In genomic region chr4:74073358-74073757, GRCh38 we compare ENCODE assay signal across 26 cellular contexts. TPM values are rescaled to one million over a fixed set of nuclear protein-coding genes. Genes with fewer than 3 reads are reported as not detected.
"Had no signal": no experiment of that assay in that cellular context is flagged by ENCODE, and none has a peak within 500 bp of the region (broad histone marks: within the 10 kb centered on the region; RNA-seq: fewer than 3 reads in every experiment).

No MANE protein-coding gene starts in this region.

- H3K4me3 Mint-ChIP-seq: dendritic cell treated with granulocyte-macrophage colony-stimulating factor and Interleukin-4, amounts not matched to agents 40 ng/mL and 50 ng/mL, for 4 days; effector memory CD8-positive, alpha-beta T cell; endodermal cell; mesothelial cell of epicardium; naive thymus-derived CD4-positive, alpha-beta T cell had no signal

- FAIRE-seq: endometrium, islet of Langerhans, keratinocyte had no signal

- H3K4me1 ChIP-seq: colonic mucosa, esophagus squamous epithelium, gastrocnemius medialis, heart right ventricle, left lung, lower lobe of right lung had no signal

- ATAC-seq: effector memory CD8-positive, alpha-beta T cell; gastrocnemius medialis; heart right ventricle; left cardiac atrium; left lung; left ventricle myocardium superior; lower lobe of right lung; naive thymus-derived CD4-positive, alpha-beta T cell had no signal

- H3K27ac ChIP-seq: colonic mucosa, epithelial cell of prostate, esophagus squamous epithelium, gastrocnemius medialis, heart right ventricle, left lung, lower lobe of right lung had no signal

- H3K27ac Mint-ChIP-seq: dendritic cell treated with granulocyte-macrophage colony-stimulating factor and Interleukin-4, amounts not matched to agents 40 ng/mL and 50 ng/mL, for 4 days; effector memory CD8-positive, alpha-beta T cell; endodermal cell; mesothelial cell of epicardium; naive thymus-derived CD4-positive, alpha-beta T cell had no signal

- H3K4me1 Mint-ChIP-seq: endodermal cell; mesothelial cell of epicardium; naive thymus-derived CD4-positive, alpha-beta T cell had no signal

- H3K36me3 Mint-ChIP-seq: mesothelial cell of epicardium; naive thymus-derived CD4-positive, alpha-beta T cell had no signal

- H3K9me3 ChIP-seq: colonic mucosa, gastrocnemius medialis, left lung, lower lobe of right lung had no signal

- DNase-seq: colonic mucosa; cortex of kidney; effector CD8-positive, alpha-beta T cell; effector memory CD8-positive, alpha-beta T cell; endodermal cell; erythroblast; esophagus squamous epithelium; foreskin fibroblast; foreskin melanocyte; gastrocnemius medialis; glutamatergic neuron; head of caudate nucleus; heart right ventricle; hippocampal formation; left cardiac atrium; left lung; left ventricle myocardium superior; lower lobe of right lung; mesenchymal stem cell; naive thymus-derived CD4-positive, alpha-beta T cell had no signal

- H3K27me3 ChIP-seq: colonic mucosa, esophagus squamous epithelium, gastrocnemius medialis, heart right ventricle, left lung had no signal

- H3K27me3 Mint-ChIP-seq: dendritic cell treated with granulocyte-macrophage colony-stimulating factor and Interleukin-4, amounts not matched to agents 40 ng/mL and 50 ng/mL, for 4 days had no signal

- H3K4me3 ChIP-seq: colonic mucosa, esophagus squamous epithelium, gastrocnemius medialis, heart right ventricle, left lung, lower lobe of right lung had no signal

- H3K9me3 Mint-ChIP-seq: dendritic cell treated with granulocyte-macrophage colony-stimulating factor and Interleukin-4, amounts not matched to agents 40 ng/mL and 50 ng/mL, for 4 days; naive thymus-derived CD4-positive, alpha-beta T cell had no signal

- H3K36me3 ChIP-seq: colonic mucosa, esophagus squamous epithelium, gastrocnemius medialis, heart right ventricle, left lung, lower lobe of right lung had no signal

RNA-seq across cellular contexts. Expression of gene CXCL2, which starts 25.6 kb away (rescaled TPM):
- polyA plus RNA-seq: naive thymus-derived CD4-positive, alpha-beta T cell had no signal

RNA-seq across cellular contexts. Expression of gene CXCL3, which starts 34.9 kb away (rescaled TPM):
- polyA plus RNA-seq: naive thymus-derived CD4-positive, alpha-beta T cell had no signal
